10 cellular contexts compared by ENCODE assay signal in the genomic region with DNA sequence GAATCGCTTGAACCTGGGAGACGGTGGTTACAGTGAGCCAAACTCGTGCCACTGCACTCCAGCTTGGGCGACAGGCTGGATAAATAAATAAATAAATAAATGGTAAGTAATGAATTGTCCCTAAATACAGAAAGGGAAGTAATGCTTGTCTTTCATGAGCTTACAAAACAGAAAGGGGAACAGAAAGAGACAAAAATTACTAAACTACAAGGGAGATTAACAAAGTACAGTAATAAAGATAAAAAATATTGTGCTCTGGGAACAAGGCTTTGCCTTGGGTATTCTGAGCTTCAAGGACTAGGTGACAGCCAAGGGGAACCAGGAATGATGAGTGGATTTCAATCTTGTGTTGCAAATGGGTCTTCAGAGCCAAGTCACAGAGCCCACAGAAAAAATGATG. TPM values are rescaled to one million over a fixed set of nuclear protein-coding genes. Genes with fewer than 3 reads are reported as not detected.
DNase-seq lines count a peak whose midpoint lies in the region; ATAC-seq and TF ChIP-seq lines count a peak whose summit lies in the region.
"Had no signal": no experiment of that assay in that cellular context is flagged by ENCODE, and none has a peak within 500 bp of the region (broad histone marks: within the 10 kb centered on the region; RNA-seq: fewer than 3 reads in every experiment).

No MANE protein-coding gene starts in this region.

- no peak overlapping the region for H4K5ac ChIP-seq in H9 (ENCODE audit: insufficient read length, low read depth, low read length)

- intact Hi-C loops in upper lobe of right lung (cut with DNase I): no loop called here

- H4K8ac ChIP-seq in H9 (replicated peaks; ENCODE audit: insufficient read length, low read depth, low read length): no peak overlapping the region

- H4K91ac ChIP-seq in H9 (ENCODE audit: insufficient read length, low read depth, low read length): no peak overlapping the region

- no peaks in the 10 kb centered on the region for H3K27me3 ChIP-seq in upper lobe of right lung
- no peaks in the 10 kb centered on the region for H3K27me3 ChIP-seq in H9 (ENCODE audit: insufficient read depth, low read length)
- no peaks in the 10 kb centered on the region for H3K27me3 ChIP-seq in H7 (ENCODE audit: control insufficient read depth, insufficient read depth, low read length)

- no peaks in the 10 kb centered on the region for H3K79me1 ChIP-seq in H9 (ENCODE audit: insufficient read depth, low read depth, low read length, poor library complexity, severe bottlenecking)

- no peaks in the 10 kb centered on the region for H4K20me1 ChIP-seq in H9 (ENCODE audit: control insufficient read depth, insufficient read depth, insufficient read length)

- H3K4me2 ChIP-seq in H9 (ENCODE audit: insufficient read depth, insufficient read length, low read length): no peak overlapping the region

- H3K27ac ChIP-seq in upper lobe of right lung (no peak overlapping the region), H9 (ENCODE audit: insufficient read length, low read depth, low read length) (no peak overlapping the region)

- H3K4ac ChIP-seq in H9 (ENCODE audit: low read depth, low read length): no peak overlapping the region

- H3K18ac ChIP-seq in H9 (ENCODE audit: insufficient read length, low read depth, low read length): no peak overlapping the region

- H3K9ac ChIP-seq in H9 (ENCODE audit: extremely low read depth, insufficient read length, low read length): no peak overlapping the region

- no CpG with 5 or more reads among the region's 4 CpGs for WGBS in H9 (ENCODE audit: extremely low coverage, insufficient read length, low lambda C conversion rate)

- no peak overlapping the region for H3K23ac ChIP-seq in H9 (ENCODE audit: insufficient read length, low read depth, low read length)

- no peak for DNase-seq in upper lobe of right lung
- no peak for DNase-seq in H9
- no peak for DNase-seq in activated T-cell treated with anti-CD3 and anti-CD28 coated beads for 4 hours
- DNase-seq in H7: no peak
- DNase-seq: cortex of kidney, NCI-H526, retina had no signal

- H2BK5ac ChIP-seq in H9 (ENCODE audit: insufficient read length, low read length): no peak overlapping the region

- H3K36me3 ChIP-seq in upper lobe of right lung (no peaks in the 10 kb centered on the region), H7 (replicated peaks; ENCODE audit: control insufficient read depth, insufficient read depth, low read length) (no peaks in the 10 kb centered on the region)

- ATAC-seq in GM19025 (IDR thresholded peaks at IDR 0.05; ENCODE audit: low read depth, unreplicated experiment): peak; percentile 63
- peak; percentile 80 for ATAC-seq in HG02623 (IDR thresholded peaks at IDR 0.05; ENCODE audit: unreplicated experiment)
- peak; percentile 74 for ATAC-seq in HG03460 (IDR thresholded peaks at IDR 0.05; ENCODE audit: unreplicated experiment)
- peak; percentile 65 for ATAC-seq in upper lobe of right lung

- H3K4me1 Mint-ChIP-seq in H9: no peaks in the 10 kb centered on the region

- no peak overlapping the region for H2AK5ac ChIP-seq in H9 (ENCODE audit: insufficient read length, low read length)

- no peak overlapping the region for H2BK120ac ChIP-seq in H9 (ENCODE audit: low read depth, low read length, poor library complexity, severe bottlenecking)

- peaks cover 8 to 12% (median 8%) of the 10 kb centered on the region in 3 experiments for H3K36me3 Mint-ChIP-seq in H9 (ENCODE audit: insufficient read depth in 1 of 3, low read depth in 3 of 3)

- TF ChIP-seq CTCF in upper lobe of right lung (IDR thresholded peaks at IDR 0.05) (no peak), H9 (conservative IDR thresholded peaks at IDR 0.05) (no peak)

- H2BK20ac ChIP-seq in H9 (ENCODE audit: low read depth, low read length, poor library complexity, severe bottlenecking): no peak overlapping the region

- H3K79me2 ChIP-seq in H9 (ENCODE audit: insufficient read depth, low read length): no peaks in the 10 kb centered on the region

- no peaks in the 10 kb centered on the region for H3K23me2 ChIP-seq in H9 (ENCODE audit: insufficient read length, low read depth, low read length, poor library complexity, severe bottlenecking)

- H3K4me3 ChIP-seq in upper lobe of right lung (no peak overlapping the region), H7 (ENCODE audit: insufficient read depth, low read depth, low read length) (no peak overlapping the region)

- peaks cover 10 to 11% of the 10 kb centered on the region in 2 experiments for H3K9me3 Mint-ChIP-seq in H9

- H3K9me3 ChIP-seq in upper lobe of right lung (no peaks in the 10 kb centered on the region), H9 (ENCODE audit: control insufficient read depth, low read depth, low read length) (no peaks in the 10 kb centered on the region)

- H2AFZ ChIP-seq in H9 (ENCODE audit: low read length): no peak overlapping the region

- H3K27me3 Mint-ChIP-seq in H9 (ENCODE audit: low read depth): no peaks in the 10 kb centered on the region; the same call in 1 of the 2 replicates

- H3K4me3 Mint-ChIP-seq in H9: no peak overlapping the region

- H3K14ac ChIP-seq in H9 (ENCODE audit: insufficient read depth, low read length): no peak overlapping the region

- no peak overlapping the region for H2BK15ac ChIP-seq in H9 (ENCODE audit: low read depth, low read length)

- H3K56ac ChIP-seq in H9 (ENCODE audit: insufficient read length, low read depth, low read length): no peak overlapping the region

- H3K4me1 ChIP-seq in upper lobe of right lung (no peaks in the 10 kb centered on the region), H9 (ENCODE audit: insufficient read depth, low read length) (no peaks in the 10 kb centered on the region)

- H2BK12ac ChIP-seq in H9 (ENCODE audit: insufficient read length, low read depth, low read length): no peak overlapping the region

- H3T11ph ChIP-seq in H9 (ENCODE audit: low read length): no peak overlapping the region

- H3K27ac Mint-ChIP-seq in H9: no peak overlapping the region

RNA-seq across cellular contexts. Expression of a gene that starts 9.2 kb away (rescaled TPM):
- total RNA-seq in upper lobe of right lung (20.0 TPM), H9 (2021) (41.5 and 44.1 TPM in 2 replicates)
- 48.6 and 74.2 TPM in 2 replicates for total RNA-seq in H7 (2014; rRNA removed; shearing (Covaris generic))

RNA-seq across cellular contexts. Expression of a gene that starts 34.0 kb away (rescaled TPM):
- total RNA-seq in upper lobe of right lung (19.9 TPM), H9 (2021) (45.6 and 46.5 TPM in 2 replicates)
- 0.14 and 0.15 TPM in 2 replicates for total RNA-seq in H7 (2014; rRNA removed; shearing (Covaris generic))

Comparison
In these comparisons a context has a peak if more than half of its experiments do, and no peak if none do; other contexts are left out.
1. RNA of a gene that starts 34.0 kb away (total RNA-seq): 45.6 to 46.5 TPM in H9 and 19.9 TPM in upper lobe of right lung (single experiment); 0.14 to 0.15 TPM in H7; every median in the first group is over 10 times any median in the second.
2. Peak in every context shown above with its lines, with median percentiles within 50 percentile points of each other: ATAC-seq.